Comparison of ENCODE assay signal across 10 cellular contexts in genomic region chr4:7910721-7911015, GRCh38. TPM values are rescaled to one million over a fixed set of nuclear protein-coding genes. Genes with fewer than 3 reads are reported as not detected.
DNase-seq lines count a peak whose midpoint lies in the region; ATAC-seq, FAIRE-seq and TF ChIP-seq lines count a peak whose summit lies in the region.
"Had no signal": no experiment of that assay in that cellular context is flagged by ENCODE, and none has a peak within 500 bp of the region (broad histone marks: within the 10 kb centered on the region; RNA-seq: fewer than 3 reads in every experiment).

No MANE protein-coding gene starts in this region.

- intact Hi-C loops in left ventricle myocardium inferior (cut with micrococcal nuclease) (no loop called here), psoas muscle (cut with DNase I) (no loop called here)

- H3K4me1 ChIP-seq in adipocyte (ENCODE audit: control insufficient read depth, insufficient read depth, low read length) (peaks cover 67% of the 10 kb centered on the region), left ventricle myocardium inferior (peaks cover 38% of the 10 kb centered on the region), psoas muscle (no peaks in the 10 kb centered on the region)

- CTCF ChIA-PET in AG04449 (lab: Yijun Ruan, JAX) = interaction anchor here (1.0 to 1.6 kb wide), 4 partner anchors 9 to 105 kb away, joined by 3 to 4 read pairs (median 3); no protein-coding TSS in a partner anchor

- 72 to 76% (median 74%) methylated on average over 9 of the region's 9 CpGs for WGBS in psoas muscle, 3 donors

- H3K4me3 ChIP-seq in AG04449 (ENCODE audit: low read depth, low read length) (peak overlapping the region; percentile 19), adipocyte (ENCODE audit: low read length) (peak overlapping the region; percentile 73), left ventricle myocardium inferior (peak overlapping the region; percentile 38), psoas muscle (no peak overlapping the region)
- H3K4me3 ChIP-seq: pancreas had no signal

- H3K36me3 ChIP-seq in adipocyte (ENCODE audit: control insufficient read depth, insufficient read depth, low read length, severe bottlenecking) = no peaks in the 10 kb centered on the region
- H3K36me3 ChIP-seq in left ventricle myocardium inferior = no peaks in the 10 kb centered on the region
- H3K36me3 ChIP-seq in psoas muscle (ENCODE audit: insufficient read depth in 1 of 2, low read depth in 1 of 2) = no peaks in the 10 kb centered on the region
- H3K36me3 ChIP-seq: pancreas had no signal

- no peak for DNase-seq in AG04449 (ENCODE audit: low read depth, low spot score)
- no peak for DNase-seq in adipocyte (ENCODE audit: low read depth)
- no peak for DNase-seq in left ventricle myocardium inferior
- DNase-seq in psoas muscle = no peak
- DNase-seq in frontal cortex (ENCODE audit: low spot score in 2 of 2) = no peak
- no peak for DNase-seq in DMS53 (lab: John Stamatoyannopoulos, UW)
- no peak for DNase-seq in NCI-H2081 (lab: John Stamatoyannopoulos, UW)
- DNase-seq: GOT3, pancreas had no signal

- H3K27ac ChIP-seq in left ventricle myocardium inferior (replicated peaks) (peak overlapping the region; percentile 78), psoas muscle (peak overlapping the region; percentile 16)

- peak overlapping the region; percentile 80 for H3K9ac ChIP-seq in adipocyte (ENCODE audit: low read length)

- no peaks in the 10 kb centered on the region for H3K27me3 ChIP-seq in adipocyte (replicated peaks; ENCODE audit: control insufficient read depth, insufficient read depth, low read length)
- no peaks in the 10 kb centered on the region for H3K27me3 ChIP-seq in left ventricle myocardium inferior (ENCODE audit: low read depth)
- no peaks in the 10 kb centered on the region for H3K27me3 ChIP-seq in psoas muscle (ENCODE audit: insufficient read depth in 3 of 3, low read length in 2 of 3)
- H3K27me3 ChIP-seq: pancreas had no signal

- H3K9me3 ChIP-seq in adipocyte (ENCODE audit: control insufficient read depth, low read length) = no peaks in the 10 kb centered on the region
- H3K9me3 ChIP-seq in left ventricle myocardium inferior (replicated peaks) = no peaks in the 10 kb centered on the region
- no peaks in the 10 kb centered on the region for H3K9me3 ChIP-seq in psoas muscle
- H3K9me3 ChIP-seq: pancreas had no signal

- FAIRE-seq in frontal cortex (lab: Jason Lieb, UNC) = no peak
- FAIRE-seq: pancreas had no signal

- POLR2A ChIA-PET in AG04449 (lab: Yijun Ruan, JAX) = interaction anchor here (0.7 to 1.5 kb wide), 5 partner anchors 27 to 100 kb away, joined by 3 to 5 read pairs (median 4); partner anchors contain the start of gene AFAP1

- peak; percentile 7 to 24 (median 16) for ATAC-seq in psoas muscle
- no peak for ATAC-seq in GM19455 (IDR thresholded peaks at IDR 0.05; ENCODE audit: unreplicated experiment)

- TF ChIP-seq CTCF in AG04449 (IDR thresholded peaks at IDR 0.05; ENCODE audit: insufficient read depth, low read length, missing control alignments) (no peak), left ventricle myocardium inferior (IDR thresholded peaks at IDR 0.05; ENCODE audit: borderline replicate concordance) (no peak), psoas muscle (IDR thresholded peaks at IDR 0.05) (no peak)

RNA-seq across cellular contexts. Expression of gene AFAP1, which starts 29.0 kb away (rescaled TPM):
- 6.8 TPM for total RNA-seq in left ventricle myocardium inferior
- total RNA-seq in psoas muscle = 10 to 100 TPM in 1 of 4 donors, 1 to 10 TPM in 3; 2.6 to 11.4 (median 4.3) TPM
- polyA plus RNA-seq in psoas muscle = 1 to 10 TPM; 1.3 to 1.8 (median 1.6) TPM
- 45.2 TPM for total RNA-seq in frontal cortex
